8 cellular contexts compared by ENCODE assay signal in genomic region chr16:29594926-29595838, GRCh38.
DNase-seq lines count a peak whose midpoint lies in the region; ATAC-seq and TF ChIP-seq lines count a peak whose summit lies in the region.
"Not testable (repeated sequence)": the region's sequence is repeated elsewhere in the genome, so short reads cannot be mapped to it uniquely, and the experiment has no call there.

No MANE protein-coding gene starts in this region.

- not testable (repeated sequence) for H3K27me3 ChIP-seq in IMR-90 (ENCODE audit: control insufficient read depth, insufficient read depth, low read length); PC-9 (ENCODE audit: insufficient read depth, low read depth); mucosa of stomach (ENCODE audit: control insufficient read depth, insufficient read depth, low read length)

- peak overlapping the region; percentile 91 for H3K9ac ChIP-seq in IMR-90 (ENCODE audit: low read depth, low read length)
- H3K9ac ChIP-seq in mucosa of stomach (ENCODE audit: low read length), result peak overlapping the region; percentile 72

- peak overlapping the region; percentile 97 for H3K27ac ChIP-seq in IMR-90 (ENCODE audit: insufficient read depth, low read length)
- H3K27ac ChIP-seq in PC-9, result peak overlapping the region; percentile 67

- POLR2A ChIA-PET in IMR-90 (lab: Charles Lee; ENCODE audit: unreplicated experiment) (interaction anchor here (0.6 kb wide), 1 partner anchor 133 kb away, joined by 4 read pairs; no protein-coding TSS in a partner anchor), PC-9 (lab: Charles Lee; ENCODE audit: unreplicated experiment) (interaction anchor here (0.6 kb wide), 1 partner anchor 378 kb away, joined by 6 read pairs; the partner anchor contains the start of gene TAOK2)

- H2BK5ac ChIP-seq in IMR-90 (ENCODE audit: low read depth, low read length, poor library complexity, severe bottlenecking), result peak overlapping the region; percentile 98

- WGBS in IMR-90 (ENCODE audit: extremely low coverage in 2 of 2, insufficient read length in 1 of 2), 2 experiments, result 0% methylated on average over 18 of the region's 91 CpGs; no CpG with 5 or more reads in 1 of the 2 experiments

- BruUV-seq in IMR-90 (replicated peaks; lab: Mats Ljungman, UMichigan); PC-9 (replicated peaks; lab: Mats Ljungman, UMichigan): not testable (repeated sequence)

- H4K20me1 ChIP-seq in IMR-90 (ENCODE audit: insufficient read depth, low read length) (peaks cover 11% of the 10 kb centered on the region), PC-9 (ENCODE audit: insufficient read depth) (peaks cover 44% of the 10 kb centered on the region)

- dilution Hi-C loops in IMR-90 (cut with HindIII; ENCODE audit: low sequenced_read_pairs, unreplicated experiment), result not testable (repeated sequence)

- CTCF ChIA-PET in IMR-90 (lab: Yijun Ruan, JAX), result interaction anchor here (0.6 kb wide), 1 partner anchor 615 kb away, joined by 6 read pairs; no protein-coding TSS in a partner anchor
- CTCF ChIA-PET in PC-9 (lab: Charles Lee), result not testable (repeated sequence)

- H4K91ac ChIP-seq in IMR-90 (ENCODE audit: insufficient read depth, low read depth, low read length), result peak overlapping the region; percentile 17; the same call in 1 of the 2 replicates

- intact Hi-C loops in IMR-90 (cut with micrococcal nuclease), result not testable (repeated sequence)
- intact Hi-C loops in PC-9 (cut with micrococcal nuclease; ENCODE audit: unreplicated experiment), result loop anchor here (1.0 to 10.0 kb wide), 2 partner anchors 9 to 220 kb away; partner anchors contain the start of genes PAGR1 and PRRT2

- peak overlapping the region; percentile 81 for H3K4ac ChIP-seq in IMR-90 (ENCODE audit: low read depth, low read length)

- H3K4me1 ChIP-seq in IMR-90 (ENCODE audit: control insufficient read depth, insufficient read depth, low read length); mucosa of stomach (ENCODE audit: control insufficient read depth, insufficient read depth, low read length): not testable (repeated sequence)
- peaks cover 22% of the 10 kb centered on the region for H3K4me1 ChIP-seq in PC-9 (replicated peaks; ENCODE audit: insufficient read depth)

- peaks cover 0 to 11% of the 10 kb centered on the region in 2 experiments; a peak in 3 of 4 replicates for H3K79me1 ChIP-seq in IMR-90 (ENCODE audit: low read depth in 1 of 2, low read length in 2 of 2)

- ATAC-seq in GM21529 (IDR thresholded peaks at IDR 0.05; ENCODE audit: unreplicated experiment), result peak; percentile 64
- ATAC-seq in IMR-90 (ENCODE audit: low read depth), result peak; percentile 96
- peak; percentile 73 to 74 for ATAC-seq in activated T-cell treated with anti-CD3 and anti-CD28 coated beads, Interleukin-2, amount 50 U/mL, for 4 hours
- ATAC-seq in esophagus mucosa, result peak; percentile 98

- not testable (repeated sequence) for H2BK15ac ChIP-seq in IMR-90 (ENCODE audit: low read depth, low read length)

- H3K23ac ChIP-seq in IMR-90 (ENCODE audit: low read depth, low read length), result peak overlapping the region; percentile 89; the same call in 1 of the 2 replicates

- H3K4me3 ChIP-seq in IMR-90 (ENCODE audit: insufficient read depth, low read depth, low read length) (peak overlapping the region; percentile 93), PC-9 (peak overlapping the region; percentile 56; the same call in 1 of the 2 replicates)
- not testable (repeated sequence) for H3K4me3 ChIP-seq in mucosa of stomach (ENCODE audit: low read length)

- peak overlapping the region; percentile 87 for H4K5ac ChIP-seq in IMR-90 (ENCODE audit: low read depth, low read length)

- not testable (repeated sequence) for H3K9me1 ChIP-seq in IMR-90 (ENCODE audit: insufficient read depth, low read length)

- H3K79me2 ChIP-seq in PC-9 (ENCODE audit: low read depth), result peaks cover 72% of the 10 kb centered on the region

- peak overlapping the region in 1 of 2 experiments; percentile 91; a peak in 1 of 4 replicates for H4K8ac ChIP-seq in IMR-90 (ENCODE audit: low read depth in 2 of 2, low read length in 2 of 2)

- not testable (repeated sequence) for TF ChIP-seq RAD21 in IMR-90 (IDR thresholded peaks at IDR 0.05; ENCODE audit: low read length)

- not testable (repeated sequence) for H3K36me3 ChIP-seq in IMR-90 (ENCODE audit: control insufficient read depth, insufficient read depth, low read length); PC-9 (ENCODE audit: low read depth); mucosa of stomach (ENCODE audit: control insufficient read depth, insufficient read depth, low read length)

- H3K36me3 Mint-ChIP-seq in activated T-cell treated with anti-CD3 and anti-CD28 coated beads, Interleukin-2, amount 50 U/mL, for 4 hours (ENCODE audit: insufficient read depth), result not testable (repeated sequence)

- not testable (repeated sequence) for H2BK20ac ChIP-seq in IMR-90 (ENCODE audit: low read depth, low read length)

- H3K4me3 Mint-ChIP-seq in activated T-cell treated with anti-CD3 and anti-CD28 coated beads, Interleukin-2, amount 50 U/mL, for 4 hours, result peak overlapping the region; percentile 76

- not testable (repeated sequence) for H3K9me2 ChIP-seq in PC-9 (ENCODE audit: insufficient read depth)

- H3K14ac ChIP-seq in IMR-90 (replicated peaks; ENCODE audit: low read depth, low read length), result peak overlapping the region; percentile 85

- H3K9me3 ChIP-seq in IMR-90 (ENCODE audit: control insufficient read depth, insufficient read depth, low read length); PC-9 (ENCODE audit: insufficient read depth, low read depth); mucosa of stomach (ENCODE audit: control insufficient read depth, low read length): not testable (repeated sequence)

- in situ Hi-C loops in IMR-90 (cut with MboI; ENCODE audit: low sequenced_read_pairs), result not testable (repeated sequence)

- peak overlapping the region; percentile 47; the same call in 1 of the 2 replicates for H3K18ac ChIP-seq in IMR-90 (ENCODE audit: low read depth, low read length)

- H2AK9ac ChIP-seq in IMR-90 (replicated peaks; ENCODE audit: low read depth, low read length, poor library complexity), result not testable (repeated sequence)

- H3K4me1 Mint-ChIP-seq in activated T-cell treated with anti-CD3 and anti-CD28 coated beads, Interleukin-2, amount 50 U/mL, for 4 hours (ENCODE audit: low read depth), result peaks cover 31% of the 10 kb centered on the region

- H3F3A ChIP-seq in PC-9 (ENCODE audit: insufficient read depth, low read depth), result peaks cover 17% of the 10 kb centered on the region; the same call in 1 of the 2 replicates

- H2BK120ac ChIP-seq in IMR-90 (ENCODE audit: low read depth, low read length), result peak overlapping the region; percentile 81

- H2AFZ ChIP-seq in IMR-90 (replicated peaks; ENCODE audit: low read length, poor library complexity), result peak overlapping the region; percentile 93
- not testable (repeated sequence) for H2AFZ ChIP-seq in PC-9

- not testable (repeated sequence) for H3K9me3 Mint-ChIP-seq in activated T-cell treated with anti-CD3 and anti-CD28 coated beads, Interleukin-2, amount 50 U/mL, for 4 hours

- peak overlapping the region; percentile 95 for H3K4me2 ChIP-seq in IMR-90 (ENCODE audit: low read depth, low read length)
- peak overlapping the region; percentile 85 for H3K4me2 ChIP-seq in PC-9

- H2AK5ac ChIP-seq in IMR-90 (ENCODE audit: low read depth, low read length), result peak overlapping the region; percentile 33

- H3K56ac ChIP-seq in IMR-90 (ENCODE audit: extremely low read depth, insufficient read depth, low read length), result not testable (repeated sequence)

- not testable (repeated sequence) for H3K27me3 Mint-ChIP-seq in activated T-cell treated with anti-CD3 and anti-CD28 coated beads, Interleukin-2, amount 50 U/mL, for 4 hours (ENCODE audit: low read depth)

- TF ChIP-seq POLR2A in IMR-90 (IDR thresholded peaks at IDR 0.05; ENCODE audit: low read depth, low read length), result peak; percentile 61; the same call in 1 of the 2 replicates

- not testable (repeated sequence) for TF ChIP-seq CTCF in IMR-90 (conservative IDR thresholded peaks at IDR 0.05; ENCODE audit: low read depth, low read length); PC-9 (conservative IDR thresholded peaks at IDR 0.05)

- peak; percentile 93 for DNase-seq in DMS 273 (lab: John Stamatoyannopoulos, UW; ENCODE audit: unreplicated experiment)
- peak; percentile 88 for DNase-seq in IMR-90
- peak; percentile 94 to 98 for DNase-seq in PC-9
- peak; percentile 85 for DNase-seq in activated T-cell treated with anti-CD3 and anti-CD28 coated beads, Interleukin-2, amount 50 U/mL, for 4 hours
- peak; percentile 74 to 80 for DNase-seq in stimulated activated CD8-positive, alpha-beta memory T cell treated with anti-CD3 and anti-CD28 coated beads, Interleukin-4, amount 100 ng/mL, for 4 hours (ENCODE audit: low read depth in 2 of 2, low spot score in 1 of 2)

TF ChIP-seq in IMR-90, 13 proteins besides CTCF, POLR2A, EP300 and RAD21:
- TF ChIP-seq MXI1 (IDR thresholded peaks at IDR 0.05; ENCODE audit: borderline replicate concordance, low read depth, low read length) (peak; percentile 63), USF2 (IDR thresholded peaks at IDR 0.05; ENCODE audit: low read depth, low read length) (peak; percentile 53; the same call in 1 of the 2 replicates), MAZ (IDR thresholded peaks at IDR 0.05; ENCODE audit: borderline replicate concordance, low read depth, low read length) (peak; percentile 66; the same call in 1 of the 2 replicates), BHLHE40 (IDR thresholded peaks at IDR 0.05; ENCODE audit: low read depth, low read length) (peak; percentile 66; the same call in 1 of the 2 replicates)
